16 cellular contexts compared by ENCODE assay signal in genomic region chrX:38860106-38861013, GRCh38. TPM values are rescaled to one million over a fixed set of nuclear protein-coding genes. Genes with fewer than 3 reads are reported as not detected.
DNase-seq lines count a peak whose midpoint lies in the region; ATAC-seq and TF ChIP-seq lines count a peak whose summit lies in the region.
"Had no signal": no experiment of that assay in that cellular context is flagged by ENCODE, and none has a peak within 500 bp of the region (broad histone marks: within the 10 kb centered on the region; RNA-seq: fewer than 3 reads in every experiment).

No MANE protein-coding gene starts in this region.

- H3K9me3 Mint-ChIP-seq in CD8-positive, alpha-beta memory T cell = no peaks in the 10 kb centered on the region
- H3K9me3 Mint-ChIP-seq: central memory CD8-positive, alpha-beta T cell; natural killer cell; T-helper 2 cell treated with Interferon-gamma antibody and Interleukin-4, amounts not matched to agents 5 μg/mL and 100 μg/mL, for 36 hours had no signal

- no peak overlapping the region for H3K27ac ChIP-seq in CD8-positive, alpha-beta memory T cell (ENCODE audit: low read depth, low read length)
- H3K27ac ChIP-seq: foreskin keratinocyte, lower lobe of right lung had no signal

- H3K36me3 Mint-ChIP-seq in CD8-positive, alpha-beta memory T cell = no peaks in the 10 kb centered on the region
- H3K36me3 Mint-ChIP-seq: natural killer cell had no signal

- no peaks in the 10 kb centered on the region for H3K9me3 ChIP-seq in CD8-positive, alpha-beta memory T cell (ENCODE audit: low read length)
- H3K9me3 ChIP-seq: lower lobe of right lung had no signal

- no peaks in the 10 kb centered on the region for H3K27me3 ChIP-seq in CD8-positive, alpha-beta memory T cell (ENCODE audit: insufficient read depth, low read length, poor library complexity, severe bottlenecking)
- H3K27me3 ChIP-seq: foreskin keratinocyte had no signal

- H3K4me1 Mint-ChIP-seq in CD8-positive, alpha-beta memory T cell = peaks cover 0 to 6% (median 3%) of the 10 kb centered on the region in 3 donors
- H3K4me1 Mint-ChIP-seq: central memory CD8-positive, alpha-beta T cell; natural killer cell had no signal

- no peak overlapping the region for H3K4me3 ChIP-seq in CD8-positive, alpha-beta memory T cell (ENCODE audit: low read length)
- H3K4me3 ChIP-seq: lower lobe of right lung had no signal

- no peak for ATAC-seq in left lobe of liver
- ATAC-seq: lower lobe of right lung, natural killer cell had no signal

- H3K4me1 ChIP-seq in CD8-positive, alpha-beta memory T cell (ENCODE audit: insufficient read depth, low read length) = no peaks in the 10 kb centered on the region
- H3K4me1 ChIP-seq: foreskin keratinocyte, lower lobe of right lung had no signal

- in situ Hi-C loops in GM13977 (cut with MboI; ENCODE audit: low pct_unique_long_range_greater_than_20kb, low sequenced_read_pairs, unreplicated experiment) = no loop called here

- no peak for TF ChIP-seq CTCF in GM13977 (IDR thresholded peaks at IDR 0.05; ENCODE audit: extremely low read depth, insufficient read depth, missing control alignments)

- POLR2A ChIA-PET in CD8-positive, alpha-beta memory T cell (lab: Charles Lee) = no interaction called here

- DNase-seq in NOMO-1 treated with DMSO at 0.1 percent for 48 hours (lab: John Stamatoyannopoulos, UW; ENCODE audit: unreplicated experiment) = peak; percentile 27
- DNase-seq in NOMO-1 treated with dmso at 0.1 percent for 144 hours (lab: John Stamatoyannopoulos, UW; ENCODE audit: unreplicated experiment) = no peak
- peak; percentile 13 for DNase-seq in GM13977 (ENCODE audit: low spot score)
- peak; percentile 30 to 32 for DNase-seq in activated T-cell treated with anti-CD3 and anti-CD28 coated beads, Interleukin-2, amount 50 U/mL, for 48 hours
- DNase-seq in stimulated activated CD4-positive, alpha-beta T cell treated with anti-CD3 and anti-CD28 coated beads, Interleukin-4, amount 100 ng/mL, for 1 hour = peak; percentile 9
- DNase-seq in NCI-H1436 (lab: John Stamatoyannopoulos, UW) = no peak
- no peak for DNase-seq in left lobe of liver (ENCODE audit: low spot score)
- DNase-seq in CD8-positive, alpha-beta memory T cell = no peak
- DNase-seq: 8988T, foreskin keratinocyte, lower lobe of right lung, natural killer cell, NCI-H1417, SHP77 had no signal

- no peaks in the 10 kb centered on the region for H3K27me3 Mint-ChIP-seq in CD8-positive, alpha-beta memory T cell
- H3K27me3 Mint-ChIP-seq: central memory CD8-positive, alpha-beta T cell had no signal

- CTCF ChIA-PET in CD8-positive, alpha-beta memory T cell (lab: Charles Lee) = no interaction called here

- no peak overlapping the region for H3K4me3 Mint-ChIP-seq in CD8-positive, alpha-beta memory T cell
- H3K4me3 Mint-ChIP-seq: central memory CD8-positive, alpha-beta T cell; natural killer cell; T-helper 2 cell treated with Interferon-gamma antibody and Interleukin-4, amounts not matched to agents 5 μg/mL and 100 μg/mL, for 36 hours had no signal

- H3K27ac Mint-ChIP-seq in CD8-positive, alpha-beta memory T cell = peak overlapping the region in 2 of 8 donors; percentile 0 to 33
- H3K27ac Mint-ChIP-seq: natural killer cell; T-helper 2 cell treated with Interferon-gamma antibody and Interleukin-4, amounts not matched to agents 5 μg/mL and 100 μg/mL, for 36 hours had no signal

- no peaks in the 10 kb centered on the region for H3K36me3 ChIP-seq in CD8-positive, alpha-beta memory T cell (ENCODE audit: insufficient read depth, low read length)
- H3K36me3 ChIP-seq: lower lobe of right lung had no signal

RNA-seq across cellular contexts. Expression of gene MID1IP1, which starts 59.1 kb away (rescaled TPM):
- 23.4 TPM for total RNA-seq in left lobe of liver
- 10 to 100 TPM; 69.9 to 73.6 TPM for total RNA-seq in CD8-positive, alpha-beta memory T cell
- 20.8 TPM for polyA plus RNA-seq in CD8-positive, alpha-beta memory T cell

Comparison
In these comparisons a context has a peak if more than half of its experiments do, and no peak if none do; other contexts are left out.
1. DNase-seq: peak in NOMO-1 treated with DMSO at 0.1 percent for 48 hours (single experiment), GM13977 (single experiment), activated T-cell treated with anti-CD3 and anti-CD28 coated beads, Interleukin-2, amount 50 U/mL, for 48 hours (2 of 2) and stimulated activated CD4-positive, alpha-beta T cell treated with anti-CD3 and anti-CD28 coated beads, Interleukin-4, amount 100 ng/mL, for 1 hour (single experiment); none in NOMO-1 treated with dmso at 0.1 percent for 144 hours (single experiment), NCI-H1436 (single experiment), left lobe of liver (single experiment) and CD8-positive, alpha-beta memory T cell (0 of 5).